Comparison of ENCODE assay signal across 1 cellular context in the genomic region with DNA sequence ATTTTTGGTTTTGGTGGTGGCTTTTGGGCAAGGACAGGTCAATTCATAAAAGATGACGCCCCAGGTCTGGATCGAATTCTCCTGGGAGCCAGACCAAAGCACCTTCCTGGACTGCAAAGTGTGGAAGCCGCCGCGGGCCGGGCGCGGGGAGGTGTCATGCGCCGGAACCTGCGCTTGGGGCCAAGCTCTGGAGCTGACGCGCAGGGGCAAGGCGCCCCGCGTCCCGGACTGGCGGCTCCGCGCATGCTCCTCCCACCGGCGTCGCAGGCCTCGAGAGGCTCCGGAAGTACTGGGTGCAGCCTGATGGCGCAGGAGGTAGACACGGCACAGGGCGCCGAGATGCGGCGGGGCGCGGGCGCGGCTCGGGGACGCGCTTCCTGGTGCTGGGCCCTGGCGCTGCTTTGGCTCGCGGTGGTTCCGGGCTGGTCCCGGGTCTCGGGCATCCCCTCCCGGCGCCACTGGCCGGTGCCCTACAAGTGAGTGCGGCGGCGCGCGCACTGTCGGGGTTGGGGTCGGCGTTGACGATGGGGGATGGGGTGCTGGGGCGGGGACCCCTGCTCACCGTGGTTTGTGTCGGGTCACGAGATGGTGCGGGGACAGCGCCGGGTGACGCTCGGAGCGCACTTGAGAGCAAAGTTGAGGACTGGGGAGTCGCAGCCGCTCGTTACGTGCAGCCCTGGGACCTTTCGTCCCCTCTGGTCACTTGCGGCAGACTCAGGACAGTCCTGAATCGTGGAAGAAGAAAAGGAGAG.
TF ChIP-seq lines count a peak whose summit lies in the region.

Gene CLN5, plus strand, starts transcription at position 286 of the 752 bp plus-strand sequence. Its CDS starts 18 bp downstream, at position 304.

TF ChIP-seq in SK-N-SH, 30 proteins besides CTCF, POLR2A, EP300 and RAD21 (continued from another document):
- TF ChIP-seq, protein P1, sequence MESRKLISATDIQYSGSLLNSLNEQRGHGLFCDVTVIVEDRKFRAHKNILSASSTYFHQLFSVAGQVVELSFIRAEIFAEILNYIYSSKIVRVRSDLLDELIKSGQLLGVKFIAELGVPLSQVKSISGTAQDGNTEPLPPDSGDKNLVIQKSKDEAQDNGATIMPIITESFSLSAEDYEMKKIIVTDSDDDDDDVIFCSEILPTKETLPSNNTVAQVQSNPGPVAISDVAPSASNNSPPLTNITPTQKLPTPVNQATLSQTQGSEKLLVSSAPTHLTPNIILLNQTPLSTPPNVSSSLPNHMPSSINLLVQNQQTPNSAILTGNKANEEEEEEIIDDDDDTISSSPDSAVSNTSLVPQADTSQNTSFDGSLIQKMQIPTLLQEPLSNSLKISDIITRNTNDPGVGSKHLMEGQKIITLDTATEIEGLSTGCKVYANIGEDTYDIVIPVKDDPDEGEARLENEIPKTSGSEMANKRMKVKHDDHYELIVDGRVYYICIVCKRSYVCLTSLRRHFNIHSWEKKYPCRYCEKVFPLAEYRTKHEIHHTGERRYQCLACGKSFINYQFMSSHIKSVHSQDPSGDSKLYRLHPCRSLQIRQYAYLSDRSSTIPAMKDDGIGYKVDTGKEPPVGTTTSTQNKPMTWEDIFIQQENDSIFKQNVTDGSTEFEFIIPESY (IDR thresholded peaks at IDR 0.05; ENCODE audit: borderline replicate concordance, low read depth) = no peak
- TF ChIP-seq MAX (IDR thresholded peaks at IDR 0.05; ENCODE audit: low read depth) (peak; percentile 94; the same call in 1 of the 2 replicates), RFX5 (IDR thresholded peaks at IDR 0.05; ENCODE audit: low read length) (no peak), GABPA (IDR thresholded peaks at IDR 0.05; ENCODE audit: low read depth) (peak; percentile 74), CHD2 (IDR thresholded peaks at IDR 0.05; ENCODE audit: low read length, partially characterized antibody) (no peak), TAF1 (IDR thresholded peaks at IDR 0.05; ENCODE audit: borderline replicate concordance, low read depth, low read length) (peak; percentile 85), FOSL2 (IDR thresholded peaks at IDR 0.05; ENCODE audit: borderline replicate concordance, low read depth) (no peak), NRF1 (IDR thresholded peaks at IDR 0.05; ENCODE audit: low read depth, low read length) (peak; percentile 94), POLR2AphosphoS5 (IDR thresholded peaks at IDR 0.05; ENCODE audit: low read depth, low read length) (peak; percentile 84), YY1 (IDR thresholded peaks at IDR 0.05; ENCODE audit: low read depth) (peak; percentile 72; the same call in 1 of the 2 replicates), MXI1 (IDR thresholded peaks at IDR 0.05; ENCODE audit: low read depth, low read length) (peak; percentile 78; the same call in 1 of the 2 replicates), USF1 (IDR thresholded peaks at IDR 0.05; ENCODE audit: borderline replicate concordance, low read depth) (no peak), IRF3 (IDR thresholded peaks at IDR 0.05; ENCODE audit: low read depth, low read length) (no peak)
- TF ChIP-seq, protein P2, sequence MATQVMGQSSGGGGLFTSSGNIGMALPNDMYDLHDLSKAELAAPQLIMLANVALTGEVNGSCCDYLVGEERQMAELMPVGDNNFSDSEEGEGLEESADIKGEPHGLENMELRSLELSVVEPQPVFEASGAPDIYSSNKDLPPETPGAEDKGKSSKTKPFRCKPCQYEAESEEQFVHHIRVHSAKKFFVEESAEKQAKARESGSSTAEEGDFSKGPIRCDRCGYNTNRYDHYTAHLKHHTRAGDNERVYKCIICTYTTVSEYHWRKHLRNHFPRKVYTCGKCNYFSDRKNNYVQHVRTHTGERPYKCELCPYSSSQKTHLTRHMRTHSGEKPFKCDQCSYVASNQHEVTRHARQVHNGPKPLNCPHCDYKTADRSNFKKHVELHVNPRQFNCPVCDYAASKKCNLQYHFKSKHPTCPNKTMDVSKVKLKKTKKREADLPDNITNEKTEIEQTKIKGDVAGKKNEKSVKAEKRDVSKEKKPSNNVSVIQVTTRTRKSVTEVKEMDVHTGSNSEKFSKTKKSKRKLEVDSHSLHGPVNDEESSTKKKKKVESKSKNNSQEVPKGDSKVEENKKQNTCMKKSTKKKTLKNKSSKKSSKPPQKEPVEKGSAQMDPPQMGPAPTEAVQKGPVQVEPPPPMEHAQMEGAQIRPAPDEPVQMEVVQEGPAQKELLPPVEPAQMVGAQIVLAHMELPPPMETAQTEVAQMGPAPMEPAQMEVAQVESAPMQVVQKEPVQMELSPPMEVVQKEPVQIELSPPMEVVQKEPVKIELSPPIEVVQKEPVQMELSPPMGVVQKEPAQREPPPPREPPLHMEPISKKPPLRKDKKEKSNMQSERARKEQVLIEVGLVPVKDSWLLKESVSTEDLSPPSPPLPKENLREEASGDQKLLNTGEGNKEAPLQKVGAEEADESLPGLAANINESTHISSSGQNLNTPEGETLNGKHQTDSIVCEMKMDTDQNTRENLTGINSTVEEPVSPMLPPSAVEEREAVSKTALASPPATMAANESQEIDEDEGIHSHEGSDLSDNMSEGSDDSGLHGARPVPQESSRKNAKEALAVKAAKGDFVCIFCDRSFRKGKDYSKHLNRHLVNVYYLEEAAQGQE (IDR thresholded peaks at IDR 0.05; ENCODE audit: low read depth, low read length) = no peak
